22 cellular contexts compared by ENCODE assay signal in genomic region chr2:205636549-205636948, GRCh38. TPM values are rescaled to one million over a fixed set of nuclear protein-coding genes. Genes with fewer than 3 reads are reported as not detected.
DNase-seq lines count a peak whose midpoint lies in the region; ATAC-seq and TF ChIP-seq lines count a peak whose summit lies in the region.
"Had no signal": no experiment of that assay in that cellular context is flagged by ENCODE, and none has a peak within 500 bp of the region (broad histone marks: within the 10 kb centered on the region; RNA-seq: fewer than 3 reads in every experiment).

No MANE protein-coding gene starts in this region.

- peak; percentile 61 for DNase-seq in activated CD4-positive, alpha-beta T cell treated with anti-CD3 and anti-CD28 coated beads, Interleukin-2, amount 10 ng/mL, durations not matched to agents 24 days and 14 days
- DNase-seq in activated CD4-positive, alpha-beta T cell treated with anti-CD3 and anti-CD28 coated beads for 4 hours: no peak
- no peak for DNase-seq in stimulated activated naive CD8-positive, alpha-beta T cell treated with anti-CD3 and anti-CD28 coated beads, Interleukin-15, amount 100 ng/mL, for 72 hours
- no peak for DNase-seq in stimulated activated naive CD8-positive, alpha-beta T cell treated with anti-CD3 and anti-CD28 coated beads, Interleukin-15, Interleukin-2, amounts not matched to agents 100 U/mL and 50 U/mL, for 24 hours
- DNase-seq in endodermal cell: no peak
- no peak for DNase-seq in GM10266 (ENCODE audit: extremely low spot score)
- no peak for DNase-seq in GOT3 (lab: John Stamatoyannopoulos, UW)
- DNase-seq: AML-193; C1 segment of cervical spinal cord; Calu3; CD8-positive, alpha-beta memory T cell; DMS153; NCI-H1092; NCI-H1436; NCI-H187 treated with DMSO at 0.1 percent for 48 hours; NCI-H2107; NCI-H446 treated with DMSO at 0.1 percent for 48 hours; NCI-H526 treated with DMSO at 0.1 percent for 48 hours; PC-3; Right ventricle myocardium superior had no signal

- peak; percentile 49 for ATAC-seq in stimulated activated naive CD8-positive, alpha-beta T cell treated with anti-CD3 and anti-CD28 coated beads, Interleukin-15, amount 100 ng/mL, for 72 hours
- ATAC-seq in stimulated activated naive CD8-positive, alpha-beta T cell treated with anti-CD3 and anti-CD28 coated beads, Interleukin-15, Interleukin-2, amounts not matched to agents 100 U/mL and 50 U/mL, for 24 hours: no peak
- ATAC-seq in HG02870 (IDR thresholded peaks at IDR 0.05; ENCODE audit: unreplicated experiment): no peak
- ATAC-seq: HCT116, PC-3 had no signal

- H3K27me3 Mint-ChIP-seq in activated CD4-positive, alpha-beta T cell treated with anti-CD3 and anti-CD28 coated beads, Interleukin-2, amount 10 ng/mL, durations not matched to agents 24 days and 14 days: no peaks in the 10 kb centered on the region
- no peaks in the 10 kb centered on the region for H3K27me3 Mint-ChIP-seq in stimulated activated naive CD8-positive, alpha-beta T cell treated with anti-CD3 and anti-CD28 coated beads, Interleukin-15, amount 100 ng/mL, for 72 hours
- peaks cover 3% of the 10 kb centered on the region for H3K27me3 Mint-ChIP-seq in endodermal cell (ENCODE audit: insufficient read depth)
- H3K27me3 Mint-ChIP-seq: CD8-positive, alpha-beta memory T cell had no signal

- peaks cover 5% of the 10 kb centered on the region for H3K9me3 ChIP-seq in endodermal cell (ENCODE audit: control insufficient read depth, low read length)

- H3K27me3 ChIP-seq in endodermal cell (ENCODE audit: control insufficient read depth, insufficient read depth, low read length, poor library complexity, severe bottlenecking): no peaks in the 10 kb centered on the region

- WGBS in endodermal cell (ENCODE audit: insufficient coverage in 1 of 2, insufficient read length in 1 of 2), 2 experiments: 81 to 92% methylated on average over 5 of the region's 5 CpGs

- H3K9ac ChIP-seq in endodermal cell (ENCODE audit: extremely low read depth, low read length, poor library complexity, severe bottlenecking): no peak overlapping the region

- H3K4me3 ChIP-seq in endodermal cell (ENCODE audit: low read length): peak overlapping the region; percentile 19

- intact Hi-C loops in activated CD4-positive, alpha-beta T cell treated with anti-CD3 and anti-CD28 coated beads, Interleukin-2, amount 10 ng/mL, durations not matched to agents 24 days and 14 days (cut with micrococcal nuclease): loop anchor here (2.0 kb wide), 2 partner anchors 24 kb away; no protein-coding TSS in a partner anchor

- peaks cover 3% of the 10 kb centered on the region for H3K9me3 Mint-ChIP-seq in activated CD4-positive, alpha-beta T cell treated with anti-CD3 and anti-CD28 coated beads, Interleukin-2, amount 10 ng/mL, durations not matched to agents 24 days and 14 days
- H3K9me3 Mint-ChIP-seq in stimulated activated naive CD8-positive, alpha-beta T cell treated with anti-CD3 and anti-CD28 coated beads, Interleukin-15, amount 100 ng/mL, for 72 hours: peaks cover 0 to 5% of the 10 kb centered on the region in 2 donors
- peaks cover 15% of the 10 kb centered on the region for H3K9me3 Mint-ChIP-seq in endodermal cell

- H3K4me1 ChIP-seq in endodermal cell (ENCODE audit: control insufficient read depth, insufficient read depth, low read length): peaks cover 12% of the 10 kb centered on the region

- H3K27ac Mint-ChIP-seq in activated CD4-positive, alpha-beta T cell treated with anti-CD3 and anti-CD28 coated beads, Interleukin-2, amount 10 ng/mL, durations not matched to agents 24 days and 14 days: peak overlapping the region; percentile 79
- H3K27ac Mint-ChIP-seq in stimulated activated naive CD8-positive, alpha-beta T cell treated with anti-CD3 and anti-CD28 coated beads, Interleukin-15, amount 100 ng/mL, for 72 hours: no peak overlapping the region
- no peak overlapping the region for H3K27ac Mint-ChIP-seq in endodermal cell

- no peaks in the 10 kb centered on the region for H3K36me3 ChIP-seq in endodermal cell (ENCODE audit: control insufficient read depth, insufficient read depth, low read length)

- no peak for TF ChIP-seq CTCF in endodermal cell (conservative IDR thresholded peaks at IDR 0.05)
- no peak for TF ChIP-seq CTCF in GM10266 (IDR thresholded peaks at IDR 0.05; ENCODE audit: control insufficient read depth, insufficient read depth, low read depth, missing control alignments)

- H3K36me3 Mint-ChIP-seq in activated CD4-positive, alpha-beta T cell treated with anti-CD3 and anti-CD28 coated beads, Interleukin-2, amount 10 ng/mL, durations not matched to agents 24 days and 14 days (ENCODE audit: low read depth): no peaks in the 10 kb centered on the region
- peaks cover 2% of the 10 kb centered on the region for H3K36me3 Mint-ChIP-seq in endodermal cell (ENCODE audit: low read depth)
- H3K36me3 Mint-ChIP-seq: CD8-positive, alpha-beta memory T cell had no signal

- H3K27ac ChIP-seq in endodermal cell (ENCODE audit: low read depth, low read length): no peak overlapping the region

- H3K4me3 Mint-ChIP-seq in activated CD4-positive, alpha-beta T cell treated with anti-CD3 and anti-CD28 coated beads, Interleukin-2, amount 10 ng/mL, durations not matched to agents 24 days and 14 days: no peak overlapping the region
- no peak overlapping the region for H3K4me3 Mint-ChIP-seq in stimulated activated naive CD8-positive, alpha-beta T cell treated with anti-CD3 and anti-CD28 coated beads, Interleukin-15, amount 100 ng/mL, for 72 hours
- H3K4me3 Mint-ChIP-seq in endodermal cell: no peak overlapping the region
- H3K4me3 Mint-ChIP-seq: CD8-positive, alpha-beta memory T cell had no signal

- H3K4me1 Mint-ChIP-seq in activated CD4-positive, alpha-beta T cell treated with anti-CD3 and anti-CD28 coated beads, Interleukin-2, amount 10 ng/mL, durations not matched to agents 24 days and 14 days: peaks cover 24% of the 10 kb centered on the region
- peaks cover 14% of the 10 kb centered on the region for H3K4me1 Mint-ChIP-seq in stimulated activated naive CD8-positive, alpha-beta T cell treated with anti-CD3 and anti-CD28 coated beads, Interleukin-15, amount 100 ng/mL, for 72 hours
- H3K4me1 Mint-ChIP-seq in endodermal cell: peaks cover 32% of the 10 kb centered on the region
- H3K4me1 Mint-ChIP-seq: CD8-positive, alpha-beta memory T cell had no signal

RNA-seq across cellular contexts. Expression of gene NRP2, which starts 45.8 kb away (rescaled TPM):
- 61.0 and 64.4 TPM in 2 replicates for total RNA-seq in activated CD4-positive, alpha-beta T cell treated with anti-CD3 and anti-CD28 coated beads, Interleukin-2, amount 10 ng/mL, durations not matched to agents 24 days and 14 days
- 10 to 100 TPM; 69.7 to 92.4 TPM for total RNA-seq in endodermal cell
- 79.4 TPM for polyA plus RNA-seq in endodermal cell (2013, experiment 1 of 2)
- polyA plus RNA-seq in endodermal cell (2013, experiment 2 of 2): 80.4 TPM
- polyA plus RNA-seq: CD8-positive, alpha-beta memory T cell had no signal
